In genomic region chr18:7476386-7476785, GRCh38 we compare ENCODE assay signal across 31 cellular contexts.
"Had no signal": no experiment of that assay in that cellular context is flagged by ENCODE, and none has a peak within 500 bp of the region (broad histone marks: within the 10 kb centered on the region; RNA-seq: fewer than 3 reads in every experiment).

No MANE protein-coding gene starts in this region.

- H3K9me3 Mint-ChIP-seq: activated B cell treated with CpG ODN at 0.5 μM for 24 hours; activated CD8-positive, alpha-beta T cell treated with anti-CD3 and anti-CD28 coated beads for 36 hours; activated T-cell treated with anti-CD3 and anti-CD28 coated beads, Interleukin-2, amount 50 U/mL, for 4 hours; activated T-helper 17 cell treated with anti-CD3 and anti-CD28 coated beads, Interleukin-2, amount 50 U/mL, for 72 hours; T-helper 2 cell treated with Interferon-gamma antibody and Interleukin-4, amounts not matched to agents 5 μg/mL and 100 μg/mL, for 36 hours had no signal

- H3K36me3 Mint-ChIP-seq: activated naive CD8-positive, alpha-beta T cell had no signal

- H3K4me1 Mint-ChIP-seq: activated B cell treated with CpG ODN at 0.5 μM for 24 hours; activated T-helper 17 cell treated with anti-CD3 and anti-CD28 coated beads, Interleukin-2, amount 50 U/mL, for 72 hours; central memory CD8-positive, alpha-beta T cell; T-helper 17 cell had no signal

- H3K4me3 ChIP-seq: esophagus muscularis mucosa, gastroesophageal sphincter had no signal

- H3K27ac Mint-ChIP-seq: activated B cell treated with CpG ODN at 0.5 μM for 24 hours; activated CD8-positive, alpha-beta T cell treated with anti-CD3 and anti-CD28 coated beads for 36 hours; activated naive CD8-positive, alpha-beta T cell; activated T-helper 17 cell treated with anti-CD3 and anti-CD28 coated beads, Interleukin-2, amount 50 U/mL, for 72 hours; effector memory CD8-positive, alpha-beta T cell; T-helper 17 cell; T-helper 2 cell treated with Interferon-gamma antibody and Interleukin-4, amounts not matched to agents 5 μg/mL and 100 μg/mL, for 36 hours had no signal

- H3K4me1 ChIP-seq: foreskin keratinocyte had no signal

- H3K27me3 ChIP-seq: brain microvascular endothelial cell, esophagus muscularis mucosa, foreskin keratinocyte, gastroesophageal sphincter had no signal

- ATAC-seq: activated CD4-positive, CD25-positive, alpha-beta regulatory T cell treated with anti-CD3 and anti-CD28 coated beads, Interleukin-2, amount 50 U/mL, for 24 hours; activated CD8-positive, alpha-beta T cell treated with anti-CD3 and anti-CD28 coated beads for 36 hours; activated T-cell treated with anti-CD3 and anti-CD28 coated beads, Interleukin-2, amount 50 U/mL, for 4 hours; activated T-helper 17 cell treated with anti-CD3 and anti-CD28 coated beads, Interleukin-2, amount 50 U/mL, for 72 hours; effector memory CD8-positive, alpha-beta T cell; foreskin keratinocyte; gastroesophageal sphincter; T-helper 17 cell had no signal

- H3K4me3 Mint-ChIP-seq: activated B cell treated with CpG ODN at 0.5 μM for 24 hours; activated CD8-positive, alpha-beta T cell treated with anti-CD3 and anti-CD28 coated beads for 36 hours; activated naive CD8-positive, alpha-beta T cell; activated T-cell treated with anti-CD3 and anti-CD28 coated beads, Interleukin-2, amount 50 U/mL, for 4 hours; activated T-helper 17 cell treated with anti-CD3 and anti-CD28 coated beads, Interleukin-2, amount 50 U/mL, for 72 hours; central memory CD8-positive, alpha-beta T cell; effector memory CD8-positive, alpha-beta T cell; T-helper 17 cell; T-helper 2 cell treated with Interferon-gamma antibody and Interleukin-4, amounts not matched to agents 5 μg/mL and 100 μg/mL, for 36 hours had no signal

- H3K36me3 ChIP-seq: brain microvascular endothelial cell, esophagus muscularis mucosa, gastroesophageal sphincter, WERI-Rb-1 had no signal

- DNase-seq: activated B cell treated with CpG ODN at 0.5 μM for 24 hours; activated CD4-positive, alpha-beta T cell treated with anti-CD3 and anti-CD28 coated beads for 48 hours; activated CD4-positive, alpha-beta T cell treated with anti-CD3 and anti-CD28 coated beads, Interleukin-2, amount 50 U/mL, for 1 hour; activated CD4-positive, alpha-beta T cell treated with anti-CD3 and anti-CD28 coated beads, Interleukin-2, amount 50 U/mL, for 48 hours; activated CD8-positive, alpha-beta memory T cell treated with anti-CD3 and anti-CD28 coated beads for 24 hours; activated CD8-positive, alpha-beta T cell treated with anti-CD3 and anti-CD28 coated beads for 36 hours; activated effector memory CD4-positive, alpha-beta T cell treated with Interleukin-2 at 50 U/mL for 16 hours; activated gamma-delta T cell treated with Interleukin-2 at 50 U/mL for 16 hours; activated naive CD4-positive, alpha-beta T cell treated with anti-CD3 and anti-CD28 coated beads, Interleukin-2, amount 50 U/mL, for 16 hours; activated naive CD4-positive, alpha-beta T cell treated with Interleukin-2 at 50 U/mL for 16 hours; activated T-cell treated with anti-CD3 and anti-CD28 coated beads, Interleukin-2, amount 50 U/mL, for 4 hours; amniotic stem cell; anterior cingulate cortex; brain microvascular endothelial cell; cortex of kidney; dermis blood vessel endothelial cell; effector CD4-positive, alpha-beta T cell; effector memory CD8-positive, alpha-beta T cell; erythroblast; foreskin keratinocyte; T-helper 1 cell; T-helper 17 cell; T1000; WERI-Rb-1 had no signal

- H3K27me3 Mint-ChIP-seq: activated CD8-positive, alpha-beta T cell treated with anti-CD3 and anti-CD28 coated beads for 36 hours; activated naive CD8-positive, alpha-beta T cell; effector memory CD8-positive, alpha-beta T cell; T-helper 17 cell had no signal

- H3K9me3 ChIP-seq: esophagus muscularis mucosa, gastroesophageal sphincter had no signal

- H3K27ac ChIP-seq: brain microvascular endothelial cell, esophagus muscularis mucosa, foreskin keratinocyte, gastroesophageal sphincter, WERI-Rb-1 had no signal
